ENCODE assay signal across 19 cellular contexts in genomic region chr2:98573426-98573825, GRCh38. TPM values are rescaled to one million over a fixed set of nuclear protein-coding genes. Genes with fewer than 3 reads are reported as not detected.
A peak's percentile ranks its signal among the peaks of the same experiment; 100 is the strongest.
DNase-seq lines count a peak whose midpoint lies in the region; ATAC-seq and TF ChIP-seq lines count a peak whose summit lies in the region.
"Had no signal": no experiment of that assay in that cellular context is flagged by ENCODE, and none has a peak within 500 bp of the region (broad histone marks: within the 10 kb centered on the region; RNA-seq: fewer than 3 reads in every experiment).

No MANE protein-coding gene starts in this region.

- peaks cover 50% of the 10 kb centered on the region for H3K36me3 Mint-ChIP-seq in activated CD8-positive, alpha-beta memory T cell treated with anti-CD3 and anti-CD28 coated beads, Interleukin-2, amount 10 ng/mL, durations not matched to agents 7 days and 5 days
- peaks cover 96% of the 10 kb centered on the region for H3K36me3 Mint-ChIP-seq in CD8-positive, alpha-beta T cell
- peaks cover 72% of the 10 kb centered on the region for H3K36me3 Mint-ChIP-seq in effector memory CD8-positive, alpha-beta T cell (ENCODE audit: insufficient read depth)
- H3K36me3 Mint-ChIP-seq in osteocyte (ENCODE audit: unreplicated experiment): peaks cover 18% of the 10 kb centered on the region

- no peak overlapping the region for H3K4me3 Mint-ChIP-seq in activated CD8-positive, alpha-beta memory T cell treated with anti-CD3 and anti-CD28 coated beads, Interleukin-2, amount 10 ng/mL, durations not matched to agents 7 days and 5 days
- H3K4me3 Mint-ChIP-seq in CD8-positive, alpha-beta T cell: no peak overlapping the region
- no peak overlapping the region for H3K4me3 Mint-ChIP-seq in effector memory CD8-positive, alpha-beta T cell
- no peak overlapping the region for H3K4me3 Mint-ChIP-seq in osteocyte (ENCODE audit: unreplicated experiment)
- H3K4me3 Mint-ChIP-seq: IgD-negative memory B cell had no signal

- no peak overlapping the region for H3K27ac ChIP-seq in CD8-positive, alpha-beta T cell (ENCODE audit: low read depth, low read length)
- H3K27ac ChIP-seq in substantia nigra (ENCODE audit: low read depth, low read length, poor library complexity, severe bottlenecking): no peak overlapping the region
- H3K27ac ChIP-seq: KMS-11 had no signal

- no peaks in the 10 kb centered on the region for H3K9me3 ChIP-seq in CD8-positive, alpha-beta T cell (ENCODE audit: low read length)

- H3K9me3 Mint-ChIP-seq in activated CD8-positive, alpha-beta memory T cell treated with anti-CD3 and anti-CD28 coated beads, Interleukin-2, amount 10 ng/mL, durations not matched to agents 7 days and 5 days (ENCODE audit: low read depth): no peaks in the 10 kb centered on the region
- H3K9me3 Mint-ChIP-seq in CD8-positive, alpha-beta T cell: no peaks in the 10 kb centered on the region
- no peaks in the 10 kb centered on the region for H3K9me3 Mint-ChIP-seq in effector memory CD8-positive, alpha-beta T cell
- no peaks in the 10 kb centered on the region for H3K9me3 Mint-ChIP-seq in osteocyte (ENCODE audit: unreplicated experiment)
- H3K9me3 Mint-ChIP-seq: IgD-negative memory B cell had no signal

- H3K4me3 ChIP-seq in CD8-positive, alpha-beta T cell (ENCODE audit: low read depth, low read length): no peak overlapping the region

- no peaks in the 10 kb centered on the region for H3K4me1 ChIP-seq in CD8-positive, alpha-beta T cell (ENCODE audit: insufficient read depth, low read length)

- H3K27me3 Mint-ChIP-seq in activated CD8-positive, alpha-beta memory T cell treated with anti-CD3 and anti-CD28 coated beads, Interleukin-2, amount 10 ng/mL, durations not matched to agents 7 days and 5 days: no peaks in the 10 kb centered on the region
- no peaks in the 10 kb centered on the region for H3K27me3 Mint-ChIP-seq in CD8-positive, alpha-beta T cell (ENCODE audit: low read depth)
- no peaks in the 10 kb centered on the region for H3K27me3 Mint-ChIP-seq in effector memory CD8-positive, alpha-beta T cell
- no peaks in the 10 kb centered on the region for H3K27me3 Mint-ChIP-seq in osteocyte (ENCODE audit: unreplicated experiment)
- H3K27me3 Mint-ChIP-seq: IgD-negative memory B cell had no signal

- TF ChIP-seq CTCF in CD8-positive, alpha-beta T cell (IDR thresholded peaks at IDR 0.05): no peak
- TF ChIP-seq CTCF in osteocyte (IDR thresholded peaks at IDR 0.05): no peak

- H3K27me3 ChIP-seq in CD8-positive, alpha-beta T cell (ENCODE audit: insufficient read depth, low read length): no peaks in the 10 kb centered on the region

- CTCF ChIA-PET in activated CD8-positive, alpha-beta memory T cell treated with anti-CD3 and anti-CD28 coated beads, Interleukin-2, amount 10 ng/mL, durations not matched to agents 7 days and 5 days (lab: Charles Lee): no interaction called here
- CTCF ChIA-PET in CD8-positive, alpha-beta T cell (lab: Charles Lee): interaction anchor here (1.6 kb wide), 1 partner anchor 161 kb away, joined by 6 read pairs; no protein-coding TSS in a partner anchor

- ATAC-seq in activated CD8-positive, alpha-beta memory T cell treated with anti-CD3 and anti-CD28 coated beads, Interleukin-2, amount 10 ng/mL, durations not matched to agents 7 days and 5 days: no peak
- ATAC-seq in CD8-positive, alpha-beta T cell: no peak
- ATAC-seq in effector memory CD8-positive, alpha-beta T cell (replicated peaks): no peak
- ATAC-seq in HG02970 (IDR thresholded peaks at IDR 0.05; ENCODE audit: low FRiP score, unreplicated experiment): no peak

- no peak overlapping the region for H3K27ac Mint-ChIP-seq in activated CD8-positive, alpha-beta memory T cell treated with anti-CD3 and anti-CD28 coated beads, Interleukin-2, amount 10 ng/mL, durations not matched to agents 7 days and 5 days
- peak overlapping the region; percentile 55 for H3K27ac Mint-ChIP-seq in CD8-positive, alpha-beta T cell
- H3K27ac Mint-ChIP-seq in effector memory CD8-positive, alpha-beta T cell: peak overlapping the region; percentile 41 to 88
- H3K27ac Mint-ChIP-seq in osteocyte (ENCODE audit: unreplicated experiment): no peak overlapping the region

- H3K4me1 Mint-ChIP-seq in activated CD8-positive, alpha-beta memory T cell treated with anti-CD3 and anti-CD28 coated beads, Interleukin-2, amount 10 ng/mL, durations not matched to agents 7 days and 5 days: no peaks in the 10 kb centered on the region
- H3K4me1 Mint-ChIP-seq in CD8-positive, alpha-beta T cell (ENCODE audit: low read depth): no peaks in the 10 kb centered on the region
- peaks cover 7 to 15% of the 10 kb centered on the region in 2 donors for H3K4me1 Mint-ChIP-seq in effector memory CD8-positive, alpha-beta T cell (ENCODE audit: low read depth in 2 of 2)
- no peaks in the 10 kb centered on the region for H3K4me1 Mint-ChIP-seq in osteocyte (ENCODE audit: unreplicated experiment)
- H3K4me1 Mint-ChIP-seq: IgD-negative memory B cell had no signal

- peak; percentile 30 for DNase-seq in activated CD8-positive, alpha-beta memory T cell treated with anti-CD3 and anti-CD28 coated beads, Interleukin-2, amount 10 ng/mL, durations not matched to agents 7 days and 5 days
- DNase-seq in activated CD8-positive, alpha-beta memory T cell treated with anti-CD3 and anti-CD28 coated beads, Interleukin-2, amount 50 U/mL, for 4 hours: no peak
- peak in 1 of 7 experiments; percentile 27 for DNase-seq in CD8-positive, alpha-beta T cell
- no peak for DNase-seq in effector memory CD8-positive, alpha-beta T cell
- DNase-seq in osteocyte (ENCODE audit: extremely low spot score, unreplicated experiment) (peak; percentile 56), substantia nigra (lab: John Stamatoyannopoulos, UW) (no peak), iPS-NIHi7 (ENCODE audit: extremely low spot score) (no peak)
- DNase-seq: 8988T, ACHN, GOT3, HCEC 1CT, MM.1S, NCI-H2029, NCI-H446, NCI-H524 treated with DMSO at 0.1 percent for 48 hours, NCI-H774 had no signal

- POLR2A ChIA-PET in CD8-positive, alpha-beta T cell (lab: Charles Lee): no interaction called here

- peaks cover 84% of the 10 kb centered on the region for H3K36me3 ChIP-seq in CD8-positive, alpha-beta T cell (ENCODE audit: insufficient read depth, low read length)

- intact Hi-C loops in CD8-positive, alpha-beta T cell (cut with DNase I, micrococcal nuclease): no loop called here

RNA-seq across cellular contexts. Expression of gene COA5, which starts 34.9 kb away (rescaled TPM):
- 10 to 100 TPM; 22.2 to 26.0 TPM for total RNA-seq in activated CD8-positive, alpha-beta memory T cell treated with anti-CD3 and anti-CD28 coated beads, Interleukin-2, amount 10 ng/mL, durations not matched to agents 7 days and 5 days
- total RNA-seq in CD8-positive, alpha-beta T cell: 10 to 100 TPM; 19.7 to 24.1 TPM
- total RNA-seq in osteocyte: 26.4 and 33.1 TPM in 2 replicates

RNA-seq across cellular contexts. Expression of gene UNC50, which starts 35.0 kb away (rescaled TPM):
- total RNA-seq in activated CD8-positive, alpha-beta memory T cell treated with anti-CD3 and anti-CD28 coated beads, Interleukin-2, amount 10 ng/mL, durations not matched to agents 7 days and 5 days: 10 to 100 TPM; 26.7 to 33.5 TPM
- total RNA-seq in CD8-positive, alpha-beta T cell: 10 to 100 TPM; 12.5 to 14.4 TPM
- total RNA-seq in osteocyte: 44.3 and 45.7 TPM in 2 replicates

Comparison
In these comparisons a context has a peak if more than half of its experiments do, and no peak if none do; other contexts are left out.
1. DNase-seq: peak in activated CD8-positive, alpha-beta memory T cell treated with anti-CD3 and anti-CD28 coated beads, Interleukin-2, amount 10 ng/mL, durations not matched to agents 7 days and 5 days (single experiment) and osteocyte (single experiment); none in activated CD8-positive, alpha-beta memory T cell treated with anti-CD3 and anti-CD28 coated beads, Interleukin-2, amount 50 U/mL, for 4 hours (single experiment), effector memory CD8-positive, alpha-beta T cell (0 of 3), substantia nigra (0 of 49) and iPS-NIHi7 (single experiment).
2. H3K27ac Mint-ChIP-seq: peak in CD8-positive, alpha-beta T cell (single experiment) and effector memory CD8-positive, alpha-beta T cell (2 of 2); none in activated CD8-positive, alpha-beta memory T cell treated with anti-CD3 and anti-CD28 coated beads, Interleukin-2, amount 10 ng/mL, durations not matched to agents 7 days and 5 days (single experiment) and osteocyte (single experiment).